In the genomic region with DNA sequence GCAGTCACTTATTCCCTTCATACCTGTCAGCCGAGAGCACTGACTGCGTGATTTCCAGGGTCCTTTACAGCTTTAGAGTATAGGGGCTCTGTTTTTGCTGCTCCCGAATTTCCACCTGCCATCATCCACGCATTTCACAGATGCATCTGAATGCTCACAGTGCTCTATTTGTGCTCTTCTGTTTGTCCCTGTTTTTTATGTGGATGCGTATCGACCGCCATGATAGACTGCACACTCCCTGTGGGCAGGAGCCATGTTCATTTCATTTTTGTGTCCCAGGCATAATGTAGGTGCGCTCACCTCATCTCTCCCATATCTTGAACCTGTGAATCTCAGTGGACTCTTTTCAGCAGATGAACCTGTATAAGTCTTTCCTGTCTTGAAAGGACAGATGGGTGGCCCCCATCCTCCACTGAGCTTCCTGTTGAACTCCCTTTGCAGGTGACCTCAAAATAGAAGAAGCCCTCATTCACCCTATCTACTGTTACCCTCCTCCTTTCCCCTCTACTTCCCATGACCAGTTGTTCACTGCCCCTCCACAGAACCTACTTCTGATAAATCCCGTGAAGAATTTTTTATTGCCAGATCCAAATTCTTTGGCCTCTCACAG, we compare ENCODE assay signal across 17 cellular contexts.
"Had no signal": no experiment of that assay in that cellular context is flagged by ENCODE, and none has a peak within 500 bp of the region (broad histone marks: within the 10 kb centered on the region; RNA-seq: fewer than 3 reads in every experiment).

No MANE protein-coding gene starts in this region.

- H3K4me1 ChIP-seq: right lobe of liver had no signal

- H3K9me3 Mint-ChIP-seq: activated CD8-positive, alpha-beta T cell treated with anti-CD3 and anti-CD28 coated beads for 36 hours; activated naive CD8-positive, alpha-beta T cell treated with anti-CD3 and anti-CD28 coated beads, Interleukin-2, amount 50 U/mL, for 24 hours; activated T-helper 1 cell treated with anti-CD3 and anti-CD28 coated beads, Interleukin-12 subunit alpha, Interleukin-12 subunit beta, Interleukin-2, Interleukin-4 antibody, amounts not matched to agents 30 ng/mL and 10 ng/mL and 1 ng/mL, durations not matched to agents 14 hours and 24 hours and 36 hours had no signal

- H3K27me3 Mint-ChIP-seq: activated CD8-positive, alpha-beta T cell treated with anti-CD3 and anti-CD28 coated beads for 36 hours; activated naive CD8-positive, alpha-beta T cell treated with anti-CD3 and anti-CD28 coated beads, Interleukin-2, amount 50 U/mL, for 24 hours; T-helper 17 cell had no signal

- H3K27me3 ChIP-seq: right lobe of liver, upper lobe of left lung had no signal

- H3K9me3 ChIP-seq: right lobe of liver, upper lobe of left lung had no signal

- H3K4me3 Mint-ChIP-seq: activated CD8-positive, alpha-beta T cell treated with anti-CD3 and anti-CD28 coated beads for 36 hours; activated naive CD8-positive, alpha-beta T cell treated with anti-CD3 and anti-CD28 coated beads, Interleukin-2, amount 50 U/mL, for 24 hours; activated T-helper 1 cell treated with anti-CD3 and anti-CD28 coated beads, Interleukin-12 subunit alpha, Interleukin-12 subunit beta, Interleukin-2, Interleukin-4 antibody, amounts not matched to agents 30 ng/mL and 10 ng/mL and 1 ng/mL, durations not matched to agents 14 hours and 24 hours and 36 hours; T-helper 17 cell had no signal

- H3K36me3 ChIP-seq: right lobe of liver had no signal

- ATAC-seq: left colon, right lobe of liver had no signal

- H3K27ac ChIP-seq: right lobe of liver, upper lobe of left lung had no signal

- H3K4me3 ChIP-seq: right lobe of liver, upper lobe of left lung had no signal

- FAIRE-seq: keratinocyte, small intestine had no signal

- DNase-seq: activated gamma-delta T cell; cortex of kidney; erythroblast; foreskin fibroblast; left colon; mesenchymal stem cell; posterior cingulate gyrus; right lobe of liver; small intestine; stimulated activated CD4-positive, alpha-beta T cell treated with anti-CD3 and anti-CD28 coated beads, Interleukin-2, amount 100 ng/mL, for 48 hours; stimulated activated naive CD4-positive, alpha-beta T cell treated with Interleukin-2 at 50 U/mL for 16 hours; T-helper 17 cell; upper lobe of left lung had no signal

- H3K27ac Mint-ChIP-seq: activated CD8-positive, alpha-beta T cell treated with anti-CD3 and anti-CD28 coated beads for 36 hours; activated naive CD8-positive, alpha-beta T cell treated with anti-CD3 and anti-CD28 coated beads, Interleukin-2, amount 50 U/mL, for 24 hours; activated T-helper 1 cell treated with anti-CD3 and anti-CD28 coated beads, Interleukin-12 subunit alpha, Interleukin-12 subunit beta, Interleukin-2, Interleukin-4 antibody, amounts not matched to agents 30 ng/mL and 10 ng/mL and 1 ng/mL, durations not matched to agents 14 hours and 24 hours and 36 hours; T-helper 17 cell had no signal
